In the genomic region with DNA sequence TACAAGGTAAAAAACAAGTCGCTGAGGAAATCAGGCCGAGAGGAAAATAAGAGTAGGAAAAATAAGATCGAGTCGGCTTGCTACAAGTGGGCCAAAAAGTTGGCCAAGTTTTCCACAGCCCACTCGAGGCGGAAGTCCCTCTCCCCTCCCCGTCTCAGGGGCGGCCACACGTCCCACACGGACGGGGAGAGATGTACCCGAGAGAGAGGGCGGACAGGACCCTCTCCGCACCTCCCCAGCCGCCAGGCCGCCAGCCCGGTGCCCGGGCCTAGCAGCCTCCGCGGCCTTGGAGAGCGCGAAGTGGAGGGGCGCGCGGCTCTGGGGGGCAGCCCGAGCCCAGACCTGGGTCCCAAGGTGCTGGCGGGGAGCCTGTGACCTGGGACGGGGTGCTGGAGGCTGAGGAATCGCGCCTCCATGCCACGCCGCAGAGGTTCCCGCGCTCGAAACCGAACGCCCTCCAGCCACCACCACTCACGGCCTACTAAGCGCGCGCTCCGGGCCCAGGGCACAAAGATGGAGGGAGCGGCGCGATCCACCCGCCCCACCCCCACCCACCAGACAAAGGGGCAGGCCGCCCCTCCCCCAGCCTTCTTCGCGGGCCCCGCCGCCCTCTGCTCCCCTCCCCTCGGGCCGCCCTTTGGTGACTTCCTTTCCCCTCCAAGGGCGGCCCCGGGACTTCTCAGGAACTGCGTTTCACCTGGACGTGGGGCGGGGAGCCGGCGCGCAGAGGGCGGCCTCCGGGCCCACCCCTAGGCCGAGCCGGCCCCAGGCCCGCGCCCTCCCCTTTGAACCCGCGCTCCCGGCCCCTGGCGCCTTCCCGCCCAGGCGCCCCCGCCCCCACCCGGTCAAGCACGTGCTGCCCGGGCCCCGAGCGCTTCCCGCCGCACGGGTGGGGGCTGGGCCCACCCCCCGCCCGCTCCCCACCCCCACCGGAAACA, we compare ENCODE assay signal across 8 cellular contexts. TPM values are rescaled to one million over a fixed set of nuclear protein-coding genes. Genes with fewer than 3 reads are reported as not detected.
DNase-seq lines count a peak whose midpoint lies in the region; ATAC-seq, FAIRE-seq and TF ChIP-seq lines count a peak whose summit lies in the region.

No MANE protein-coding gene starts in this region.

- no peak for TF ChIP-seq EP300 in HepG2 (IDR thresholded peaks at IDR 0.05; ENCODE audit: low read depth in 2 of 2, low read length in 2 of 2)
- no peak for TF ChIP-seq EP300 in HepG2 (CRISPR knock-in tag; IDR thresholded peaks at IDR 0.05; ENCODE audit: borderline replicate concordance)

- no peak for TF ChIP-seq CTCF in HepG2 (CRISPR knock-in tag; IDR thresholded peaks at IDR 0.05)

- no peaks in the 10 kb centered on the region for H4K20me1 ChIP-seq in HepG2 (ENCODE audit: insufficient read depth, low read length)

- ATAC-seq in HepG2 (no peak), HG03565 (IDR thresholded peaks at IDR 0.05; ENCODE audit: unreplicated experiment) (no peak)
- peak; percentile 22 for ATAC-seq in stimulated activated naive CD8-positive, alpha-beta T cell treated with anti-CD3 and anti-CD28 coated beads, Interleukin-15, amount 100 ng/mL, for 72 hours

- FAIRE-seq in HepG2 (lab: Jason Lieb, UNC) = no peak

- in situ Hi-C loops in HepG2 (cut with HindIII; ENCODE audit: extremely low pct_ligation_motif_present, low pct_unique_long_range_greater_than_20kb) = loop anchor here (5.0 to 25.0 kb wide), 2 partner anchors 38 to 377 kb away; no protein-coding TSS in a partner anchor

- H3K4me2 ChIP-seq in HepG2 (ENCODE audit: low read depth, low read length) = no peak overlapping the region

- no peaks in the 10 kb centered on the region for H3K9me3 ChIP-seq in NT2/D1 (ENCODE audit: insufficient read depth, low read length)
- H3K9me3 ChIP-seq in HepG2 (ENCODE audit: low read length) = no peaks in the 10 kb centered on the region

- H3K4me3 ChIP-seq in NT2/D1 (ENCODE audit: insufficient read length, low read depth) = peak overlapping the region; percentile 65
- H3K4me3 ChIP-seq in HepG2 (replicated peaks in 1 of 3; ENCODE audit: insufficient read depth in 1 of 3, low read depth in 2 of 3, low read length in 3 of 3) = no peak overlapping the region

- H3K9ac ChIP-seq in NT2/D1 (ENCODE audit: insufficient read length, low read depth) (peak overlapping the region; percentile 94), HepG2 (ENCODE audit: insufficient read depth, low read depth, low read length) (no peak overlapping the region)

- H2AFZ ChIP-seq in HepG2 (ENCODE audit: low read length) = no peak overlapping the region

- peaks cover 23% of the 10 kb centered on the region for H3K79me2 ChIP-seq in HepG2 (ENCODE audit: insufficient read depth, low read length)

- H3K27me3 ChIP-seq in NT2/D1 (ENCODE audit: insufficient read depth, insufficient read length) (no peaks in the 10 kb centered on the region), HepG2 (ENCODE audit: control insufficient read depth in 1 of 2, insufficient read depth in 2 of 2, low read length in 2 of 2) (peaks cover 2 to 10% of the 10 kb centered on the region in 2 experiments; a peak in 4 of 5 replicates)

- H3K27ac Mint-ChIP-seq in activated naive CD8-positive, alpha-beta T cell = peak overlapping the region; percentile 70
- peak overlapping the region; percentile 27 to 70 for H3K27ac Mint-ChIP-seq in stimulated activated naive CD8-positive, alpha-beta T cell treated with anti-CD3 and anti-CD28 coated beads, Interleukin-15, amount 100 ng/mL, for 72 hours

- intact Hi-C loops in HepG2 (cut with micrococcal nuclease; ENCODE audit: unreplicated experiment) = no loop called here

- H3K36me3 ChIP-seq in NT2/D1 (ENCODE audit: insufficient read depth, insufficient read length, low read length) = peaks cover 24% of the 10 kb centered on the region
- no peaks in the 10 kb centered on the region for H3K36me3 ChIP-seq in HepG2 (replicated peaks in 1 of 2; ENCODE audit: control insufficient read depth in 1 of 2, insufficient read depth in 2 of 2, low read length in 2 of 2)

- H3K4me1 Mint-ChIP-seq in activated naive CD8-positive, alpha-beta T cell (ENCODE audit: low read depth) = peaks cover 29% of the 10 kb centered on the region
- peaks cover 38% of the 10 kb centered on the region for H3K4me1 Mint-ChIP-seq in stimulated activated naive CD8-positive, alpha-beta T cell treated with anti-CD3 and anti-CD28 coated beads, Interleukin-15, amount 100 ng/mL, for 72 hours

- peaks cover 5% of the 10 kb centered on the region for H3K36me3 Mint-ChIP-seq in activated naive CD8-positive, alpha-beta T cell

- WGBS in HepG2 (ENCODE audit: low lambda C conversion rate) = 83% methylated on average over 54 of the region's 85 CpGs

- H3K27ac ChIP-seq in HepG2 (ENCODE audit: extremely low read length, insufficient read depth, low read length) = no peak overlapping the region

- POLR2A ChIA-PET in HepG2 (lab: Yijun Ruan, JAX) = no interaction called here

- peaks cover 4% of the 10 kb centered on the region for H3K4me1 ChIP-seq in NT2/D1 (ENCODE audit: insufficient read depth, insufficient read length)
- H3K4me1 ChIP-seq in HepG2 (ENCODE audit: insufficient read depth, low read length) = peaks cover 31% of the 10 kb centered on the region

- no peaks in the 10 kb centered on the region for H3K9me3 Mint-ChIP-seq in activated naive CD8-positive, alpha-beta T cell (ENCODE audit: low read depth)
- H3K9me3 Mint-ChIP-seq in stimulated activated naive CD8-positive, alpha-beta T cell treated with anti-CD3 and anti-CD28 coated beads, Interleukin-15, amount 100 ng/mL, for 72 hours = no peaks in the 10 kb centered on the region

- no TSS peak for BruUV-seq in HepG2 (replicated peaks; lab: Mats Ljungman, UMichigan)

- TF ChIP-seq POLR2A in HepG2 (IDR thresholded peaks at IDR 0.05; ENCODE audit: insufficient read depth in 1 of 2, low read depth in 2 of 2, low read length in 2 of 2) = no peak

- CTCF ChIA-PET in HepG2 (lab: Yijun Ruan, JAX; ENCODE audit: low intra/inter-chr PET ratio, low total read pairs) = no interaction called here

- H3K4me3 Mint-ChIP-seq in activated naive CD8-positive, alpha-beta T cell = peak overlapping the region; percentile 27
- peak overlapping the region; percentile 37 to 53 for H3K4me3 Mint-ChIP-seq in stimulated activated naive CD8-positive, alpha-beta T cell treated with anti-CD3 and anti-CD28 coated beads, Interleukin-15, amount 100 ng/mL, for 72 hours

- H3K27me3 Mint-ChIP-seq in activated naive CD8-positive, alpha-beta T cell = no peaks in the 10 kb centered on the region
- H3K27me3 Mint-ChIP-seq in stimulated activated naive CD8-positive, alpha-beta T cell treated with anti-CD3 and anti-CD28 coated beads, Interleukin-15, amount 100 ng/mL, for 72 hours = no peaks in the 10 kb centered on the region

- no peak for DNase-seq in NT2/D1 (ENCODE audit: low read depth, low spot score)
- DNase-seq in HepG2 (ENCODE audit: low spot score) = no peak
- no peak for DNase-seq in stimulated activated naive CD8-positive, alpha-beta T cell treated with anti-CD3 and anti-CD28 coated beads, Interleukin-15, amount 100 ng/mL, for 72 hours
- no peak for DNase-seq in COLO829 (ENCODE audit: low spot score)
- no peak for DNase-seq in NCI-H748 treated with DMSO at 0.1 percent for 48 hours (lab: John Stamatoyannopoulos, UW)
- no peak for DNase-seq in AG20443 (ENCODE audit: low spot score)

- TF ChIP-seq RAD21 in HepG2 (CRISPR knock-in tag; IDR thresholded peaks at IDR 0.05) = no peak

RNA-seq across cellular contexts. Expression of a gene that starts 1.7 kb away (rescaled TPM):
- total RNA-seq in HepG2 (2016; rRNA removed; fragmentation: Illumina TruSeq; extraction: Trizol) = 145 and 150 TPM in 2 replicates
- 82.4 and 94.2 TPM in 2 replicates for total RNA-seq in HepG2 (2016; cell fraction: cytosol; rRNA removed; fragmentation: Illumina TruSeq; extraction: Trizol; ENCODE audit: low read depth)
- total RNA-seq in HepG2 (2016; cell fraction: insoluble cytoplasmic fraction; rRNA removed; fragmentation: Illumina TruSeq; extraction: Trizol) = 136 and 144 TPM in 2 replicates
- 218 and 242 TPM in 2 replicates for total RNA-seq in HepG2 (2016; cell fraction: membrane; rRNA removed; fragmentation: Illumina TruSeq; extraction: Trizol)
- 54.7 and 67.6 TPM in 2 replicates for total RNA-seq in HepG2 (2016; cell fraction: nucleus; rRNA removed; fragmentation: Illumina TruSeq; extraction: Trizol)
- polyA plus RNA-seq in HepG2 (2011; rRNA removed) = 110 and 117 TPM in 2 replicates
- 75.3 and 119 TPM in 2 replicates for polyA plus RNA-seq in HepG2 (2011; cell fraction: cytosol; rRNA removed)
- 94.8 and 98.5 TPM in 2 replicates for polyA plus RNA-seq in HepG2 (2011; cell fraction: nucleus; rRNA removed)
- 124 and 156 TPM in 2 replicates for polyA plus RNA-seq in HepG2 (2012)
- polyA plus RNA-seq in HepG2 (2016; cell fraction: cytosol; fragmentation: Illumina TruSeq; extraction: Trizol; ENCODE audit: low read depth) = 263 TPM in 2 replicates
- polyA plus RNA-seq in HepG2 (2016; cell fraction: insoluble cytoplasmic fraction; fragmentation: Illumina TruSeq; extraction: Trizol; ENCODE audit: low read depth) = 365 and 450 TPM in 2 replicates
- 531 and 581 TPM in 2 replicates for polyA plus RNA-seq in HepG2 (2016; cell fraction: membrane; fragmentation: Illumina TruSeq; extraction: Trizol; ENCODE audit: low read depth)
- polyA plus RNA-seq in HepG2 (2016; cell fraction: nucleus; fragmentation: Illumina TruSeq; extraction: Trizol; ENCODE audit: insufficient read depth, low read depth) = 216 and 222 TPM in 2 replicates
- polyA minus RNA-seq in HepG2 (2011; rRNA and poly(A)+ RNA removed; ENCODE audit: low replicate concordance) = 74.1 and 108 TPM in 2 replicates
- 75.7 and 94.8 TPM in 2 replicates for polyA minus RNA-seq in HepG2 (2011; cell fraction: cytosol; rRNA and poly(A)+ RNA removed)
- polyA minus RNA-seq in HepG2 (2011; cell fraction: nucleus; rRNA and poly(A)+ RNA removed) = 17.0 and 21.0 TPM in 2 replicates

RNA-seq across cellular contexts. Expression of a gene that starts 13.9 kb away (rescaled TPM):
- 11.2 and 15.3 TPM in 2 replicates for total RNA-seq in HepG2 (2016; rRNA removed; fragmentation: Illumina TruSeq; extraction: Trizol)
- total RNA-seq in HepG2 (2016; cell fraction: cytosol; rRNA removed; fragmentation: Illumina TruSeq; extraction: Trizol; ENCODE audit: low read depth) = 78.6 and 81.3 TPM in 2 replicates
- 9.2 and 15.5 TPM in 2 replicates for total RNA-seq in HepG2 (2016; cell fraction: insoluble cytoplasmic fraction; rRNA removed; fragmentation: Illumina TruSeq; extraction: Trizol)
- total RNA-seq in HepG2 (2016; cell fraction: membrane; rRNA removed; fragmentation: Illumina TruSeq; extraction: Trizol) = 58.3 and 62.1 TPM in 2 replicates
- total RNA-seq in HepG2 (2016; cell fraction: nucleus; rRNA removed; fragmentation: Illumina TruSeq; extraction: Trizol) = 7.2 and 10.1 TPM in 2 replicates
- polyA plus RNA-seq in HepG2 (2011; rRNA removed) = 8.8 and 11.9 TPM in 2 replicates
- polyA plus RNA-seq in HepG2 (2011; cell fraction: cytosol; rRNA removed) = 9.0 and 13.2 TPM in 2 replicates
- 14.4 and 18.0 TPM in 2 replicates for polyA plus RNA-seq in HepG2 (2011; cell fraction: nucleus; rRNA removed)
- polyA plus RNA-seq in HepG2 (2012) = 3.4 and 5.5 TPM in 2 replicates
- polyA plus RNA-seq in HepG2 (2016; cell fraction: cytosol; fragmentation: Illumina TruSeq; extraction: Trizol; ENCODE audit: low read depth) = 91.0 and 94.0 TPM in 2 replicates
- polyA plus RNA-seq in HepG2 (2016; cell fraction: insoluble cytoplasmic fraction; fragmentation: Illumina TruSeq; extraction: Trizol; ENCODE audit: low read depth) = 9.6 and 11.4 TPM in 2 replicates
- polyA plus RNA-seq in HepG2 (2016; cell fraction: membrane; fragmentation: Illumina TruSeq; extraction: Trizol; ENCODE audit: low read depth) = 61.6 and 63.3 TPM in 2 replicates
- polyA plus RNA-seq in HepG2 (2016; cell fraction: nucleus; fragmentation: Illumina TruSeq; extraction: Trizol; ENCODE audit: insufficient read depth, low read depth) = 13.3 and 16.8 TPM in 2 replicates
- 13.5 and 15.5 TPM in 2 replicates for polyA minus RNA-seq in HepG2 (2011; rRNA and poly(A)+ RNA removed; ENCODE audit: low replicate concordance)
- 3.9 and 4.0 TPM in 2 replicates for polyA minus RNA-seq in HepG2 (2011; cell fraction: cytosol; rRNA and poly(A)+ RNA removed)
- polyA minus RNA-seq in HepG2 (2011; cell fraction: nucleus; rRNA and poly(A)+ RNA removed) = 5.6 and 6.4 TPM in 2 replicates
